ENCODE assay signal across 33 cellular contexts in genomic region chr11:44938066-44938691, GRCh38.
"Had no signal": no experiment of that assay in that cellular context is flagged by ENCODE, and none has a peak within 500 bp of the region (broad histone marks: within the 10 kb centered on the region; RNA-seq: fewer than 3 reads in every experiment).

No MANE protein-coding gene starts in this region.

- H3K4me3 ChIP-seq: adrenal gland, body of pancreas, cardiac muscle cell, colonic mucosa, dorsolateral prefrontal cortex, gastrocnemius medialis, right atrium auricular region, thoracic aorta had no signal

- DNase-seq: activated CD4-positive, alpha-beta T cell treated with anti-CD3 and anti-CD28 coated beads for 1 hour; activated CD4-positive, alpha-beta T cell treated with anti-CD3 and anti-CD28 coated beads, Interleukin-2, amount 50 U/mL, for 1 hour; activated CD8-positive, alpha-beta T cell treated with anti-CD3 and anti-CD28 coated beads, Interleukin-2, amount 10 ng/mL, durations not matched to agents 7 days and 5 days; activated naive CD4-positive, alpha-beta T cell; activated T-cell treated with anti-CD3 and anti-CD28 coated beads for 4 hours; activated T-cell treated with anti-CD3 and anti-CD28 coated beads, Interleukin-2, amount 50 U/mL, for 72 hours; adrenal gland; aorta; body of pancreas; cerebellar nuclear complex; colonic mucosa; dorsolateral prefrontal cortex; effector memory CD8-positive, alpha-beta T cell; erythroblast; gastrocnemius medialis; hippocampal formation; immature natural killer cell; kidney; left colon; midbrain; naive thymus-derived CD4-positive, alpha-beta T cell; nucleus accumbens; stimulated activated CD4-positive, alpha-beta T cell treated with anti-CD3 and anti-CD28 coated beads, Interleukin-15, amount 100 ng/mL, for 24 hours; stimulated activated naive CD8-positive, alpha-beta T cell treated with anti-CD3 and anti-CD28 coated beads, Interleukin-15, Interleukin-2, amounts not matched to agents 100 U/mL and 50 U/mL, for 24 hours; T-helper 9 cell; trophoblast cell had no signal

- H3K27me3 Mint-ChIP-seq: effector memory CD8-positive, alpha-beta T cell; naive thymus-derived CD4-positive, alpha-beta T cell had no signal

- H3K9me3 Mint-ChIP-seq: activated naive CD4-positive, alpha-beta T cell treated with anti-CD3 and anti-CD28 coated beads, Interleukin-2, amount 50 U/mL, for 72 hours; activated T-cell treated with anti-CD3 and anti-CD28 coated beads, Interleukin-2, amount 50 U/mL, for 72 hours; effector memory CD8-positive, alpha-beta T cell; T-helper 1 cell treated with Interleukin-12 subunit alpha and Interleukin-12 subunit beta and Interleukin-4 antibody, amounts not matched to agents 30 μg/mL and 1 μg/mL, for 36 hours had no signal

- H3K27ac Mint-ChIP-seq: activated CD8-positive, alpha-beta T cell treated with anti-CD3 and anti-CD28 coated beads, Interleukin-2, amount 10 ng/mL, durations not matched to agents 7 days and 5 days; activated naive CD4-positive, alpha-beta T cell treated with anti-CD3 and anti-CD28 coated beads, Interleukin-2, amount 50 U/mL, for 72 hours; activated T-cell treated with anti-CD3 and anti-CD28 coated beads, Interleukin-2, amount 50 U/mL, for 72 hours; immature natural killer cell; T-helper 1 cell treated with Interleukin-12 subunit alpha and Interleukin-12 subunit beta and Interleukin-4 antibody, amounts not matched to agents 30 μg/mL and 1 μg/mL, for 36 hours had no signal

- ATAC-seq: activated CD8-positive, alpha-beta T cell treated with anti-CD3 and anti-CD28 coated beads, Interleukin-2, amount 10 ng/mL, durations not matched to agents 7 days and 5 days; activated naive CD4-positive, alpha-beta T cell treated with anti-CD3 and anti-CD28 coated beads, Interleukin-2, amount 50 U/mL, for 72 hours; activated T-cell treated with anti-CD3 and anti-CD28 coated beads, Interleukin-2, amount 50 U/mL, for 72 hours; body of pancreas; effector memory CD8-positive, alpha-beta T cell; gastrocnemius medialis; left colon; naive thymus-derived CD4-positive, alpha-beta T cell; stimulated activated naive CD8-positive, alpha-beta T cell treated with anti-CD3 and anti-CD28 coated beads, Interleukin-15, Interleukin-2, amounts not matched to agents 100 U/mL and 50 U/mL, for 24 hours had no signal

- H3K9me3 ChIP-seq: adrenal gland, body of pancreas, colonic mucosa, gastrocnemius medialis, right atrium auricular region, thoracic aorta had no signal

- H3K4me3 Mint-ChIP-seq: activated CD8-positive, alpha-beta T cell treated with anti-CD3 and anti-CD28 coated beads, Interleukin-2, amount 10 ng/mL, durations not matched to agents 7 days and 5 days; activated T-cell treated with anti-CD3 and anti-CD28 coated beads, Interleukin-2, amount 50 U/mL, for 72 hours; effector memory CD8-positive, alpha-beta T cell; immature natural killer cell; naive thymus-derived CD4-positive, alpha-beta T cell; T-helper 1 cell treated with Interleukin-12 subunit alpha and Interleukin-12 subunit beta and Interleukin-4 antibody, amounts not matched to agents 30 μg/mL and 1 μg/mL, for 36 hours had no signal

- H3K36me3 ChIP-seq: adrenal gland, cardiac muscle cell, colonic mucosa, gastrocnemius medialis, thoracic aorta had no signal

- FAIRE-seq: kidney, TTC549, urothelium cell line had no signal

- H3K27ac ChIP-seq: adrenal gland, body of pancreas, cardiac muscle cell, colonic mucosa, gastrocnemius medialis, thoracic aorta had no signal

- H3K36me3 Mint-ChIP-seq: activated naive CD4-positive, alpha-beta T cell treated with anti-CD3 and anti-CD28 coated beads, Interleukin-2, amount 50 U/mL, for 72 hours; naive thymus-derived CD4-positive, alpha-beta T cell had no signal

- H3K27me3 ChIP-seq: adrenal gland, body of pancreas, cardiac muscle cell, colonic mucosa, gastrocnemius medialis, right atrium auricular region had no signal

- H3K4me1 ChIP-seq: adrenal gland had no signal
